8 cellular contexts compared by ENCODE assay signal in genomic region chr2:239280296-239281017, GRCh38.
DNase-seq lines count a peak whose midpoint lies in the region; ATAC-seq and TF ChIP-seq lines count a peak whose summit lies in the region.
"Not testable (repeated sequence)": the region's sequence is repeated elsewhere in the genome, so short reads cannot be mapped to it uniquely, and the experiment has no call there.

No MANE protein-coding gene starts in this region.

- peak overlapping the region; percentile 88 for H4K91ac ChIP-seq in IMR-90 (ENCODE audit: insufficient read depth, low read depth, low read length)

- peak overlapping the region; percentile 38 to 76 for H4K8ac ChIP-seq in IMR-90 (ENCODE audit: low read depth in 2 of 2, low read length in 2 of 2)

- TF ChIP-seq CTCF in CD14-positive monocyte (IDR thresholded peaks at IDR 0.05); IMR-90 (conservative IDR thresholded peaks at IDR 0.05; ENCODE audit: low read depth, low read length); RWPE1 (conservative IDR thresholded peaks at IDR 0.05; ENCODE audit: low read depth); coronary artery (IDR thresholded peaks at IDR 0.05); right atrium auricular region (IDR thresholded peaks at IDR 0.05): not testable (repeated sequence)

- peak overlapping the region; percentile 96 for H2BK20ac ChIP-seq in IMR-90 (ENCODE audit: low read depth, low read length)

- peaks cover 5 to 23% of the 10 kb centered on the region in 2 donors for H3K36me3 Mint-ChIP-seq in CD14-positive monocyte

- peak overlapping the region; percentile 65; the same call in 1 of the 2 replicates for H3K23ac ChIP-seq in IMR-90 (ENCODE audit: low read depth, low read length)

- peak; percentile 66 for DNase-seq in CD14-positive monocyte (ENCODE audit: low spot score)
- DNase-seq in IMR-90, result peak; percentile 84
- peak; percentile 74 for DNase-seq in RWPE1 (ENCODE audit: low spot score)
- peak; percentile 32 for DNase-seq in activated T-cell treated with anti-CD3 and anti-CD28 coated beads, Interleukin-2, amount 50 U/mL, for 1 hour
- DNase-seq in coronary artery (ENCODE audit: low spot score), result peak; percentile 71
- DNase-seq in right atrium auricular region (ENCODE audit: low spot score), result not testable (repeated sequence)

- peak; percentile 70 for ATAC-seq in IMR-90 (ENCODE audit: low read depth)

- H3K36me3 ChIP-seq in IMR-90 (ENCODE audit: control insufficient read depth, insufficient read depth, low read length); right atrium auricular region; rectal smooth muscle tissue (ENCODE audit: control insufficient read depth, insufficient read depth, low read length); thymus (ENCODE audit: control insufficient read depth, insufficient read depth): not testable (repeated sequence)

- in situ Hi-C loops in IMR-90 (cut with MboI; ENCODE audit: low sequenced_read_pairs), result not testable (repeated sequence)

- not testable (repeated sequence) for H4K20me1 ChIP-seq in IMR-90 (ENCODE audit: insufficient read depth, low read length)

- H3K79me1 ChIP-seq in IMR-90 (ENCODE audit: low read depth in 1 of 2, low read length in 2 of 2), result peaks cover 38 to 89% of the 10 kb centered on the region in 2 experiments

- dilution Hi-C loops in IMR-90 (cut with HindIII; ENCODE audit: low sequenced_read_pairs, unreplicated experiment), result not testable (repeated sequence)

- H3K14ac ChIP-seq in IMR-90 (replicated peaks; ENCODE audit: low read depth, low read length), result peak overlapping the region; percentile 33

- H2AK9ac ChIP-seq in IMR-90 (replicated peaks; ENCODE audit: low read depth, low read length, poor library complexity), result peak overlapping the region; percentile 8

- H3K4me2 ChIP-seq in IMR-90 (ENCODE audit: low read depth, low read length), result 0 out of 2 replicates have a peak overlapping the region, but pooled peaks have one; percentile 17

- H3K27me3 Mint-ChIP-seq in CD14-positive monocyte (ENCODE audit: low read depth in 3 of 3), result not testable (repeated sequence)

- TF ChIP-seq RAD21 in IMR-90 (IDR thresholded peaks at IDR 0.05; ENCODE audit: low read length), result not testable (repeated sequence)

- intact Hi-C loops in CD14-positive monocyte (cut with micrococcal nuclease); IMR-90 (cut with micrococcal nuclease): not testable (repeated sequence)

- TF ChIP-seq POLR2A in IMR-90 (IDR thresholded peaks at IDR 0.05; ENCODE audit: low read depth, low read length), result not testable (repeated sequence)

- H3K27ac ChIP-seq in IMR-90 (ENCODE audit: insufficient read depth, low read length), result peak overlapping the region; percentile 83
- peak overlapping the region; percentile 76 for H3K27ac ChIP-seq in RWPE1
- not testable (repeated sequence) for H3K27ac ChIP-seq in coronary artery
- peak overlapping the region; percentile 35 to 58 for H3K27ac ChIP-seq in right atrium auricular region
- peak overlapping the region; percentile 46 for H3K27ac ChIP-seq in rectal smooth muscle tissue (ENCODE audit: low read depth, low read length)
- H3K27ac ChIP-seq in thymus (ENCODE audit: low read depth), result peak overlapping the region; percentile 33

- peak overlapping the region; percentile 89 for H3K4ac ChIP-seq in IMR-90 (ENCODE audit: low read depth, low read length)

- not testable (repeated sequence) for H3K9me3 Mint-ChIP-seq in CD14-positive monocyte

- peak overlapping the region; percentile 66 for H3K18ac ChIP-seq in IMR-90 (ENCODE audit: low read depth, low read length)

- H3K4me3 Mint-ChIP-seq in CD14-positive monocyte, result not testable (repeated sequence)

- H3K9me1 ChIP-seq in IMR-90 (ENCODE audit: insufficient read depth, low read length), result peaks cover 25% of the 10 kb centered on the region

- H3K56ac ChIP-seq in IMR-90 (ENCODE audit: extremely low read depth, insufficient read depth, low read length), result peak overlapping the region; percentile 31; the same call in 1 of the 2 replicates

- H3K4me1 ChIP-seq in IMR-90 (ENCODE audit: control insufficient read depth, insufficient read depth, low read length) (peaks cover 42% of the 10 kb centered on the region), right atrium auricular region (peaks cover 0 to 53% of the 10 kb centered on the region in 2 donors), rectal smooth muscle tissue (ENCODE audit: control insufficient read depth, insufficient read depth, low read length) (peaks cover 50% of the 10 kb centered on the region), thymus (ENCODE audit: control insufficient read depth, insufficient read depth, low read length) (peaks cover 32% of the 10 kb centered on the region)

- not testable (repeated sequence) for H3K9me3 ChIP-seq in IMR-90 (ENCODE audit: control insufficient read depth, insufficient read depth, low read length); right atrium auricular region; thymus (ENCODE audit: control insufficient read depth)

- peak overlapping the region in 1 of 7 donors; percentile 53 for H3K27ac Mint-ChIP-seq in CD14-positive monocyte

- H4K5ac ChIP-seq in IMR-90 (ENCODE audit: low read depth, low read length), result peak overlapping the region; percentile 54

- 52% methylated on average over 11 of the region's 14 CpGs; no CpG with 5 or more reads in 1 of the 2 experiments for WGBS in IMR-90 (ENCODE audit: extremely low coverage in 2 of 2, insufficient read length in 1 of 2), 2 experiments
- WGBS in thymus, result 45% methylated on average over 14 of the region's 14 CpGs

- peak overlapping the region; percentile 80; the same call in 2 of the 3 replicates for H2BK15ac ChIP-seq in IMR-90 (ENCODE audit: low read depth, low read length)

- H3K27me3 ChIP-seq in IMR-90 (ENCODE audit: control insufficient read depth, insufficient read depth, low read length); right atrium auricular region; rectal smooth muscle tissue (ENCODE audit: control insufficient read depth, insufficient read depth, low read length); thymus (ENCODE audit: control insufficient read depth, insufficient read depth): not testable (repeated sequence)

- H2BK120ac ChIP-seq in IMR-90 (ENCODE audit: low read depth, low read length), result peak overlapping the region; percentile 81

- H3K4me3 ChIP-seq in IMR-90 (ENCODE audit: insufficient read depth, low read depth, low read length); coronary artery; right atrium auricular region; rectal smooth muscle tissue (ENCODE audit: low read length); thymus (ENCODE audit: low read length): not testable (repeated sequence)

- CTCF ChIA-PET in IMR-90 (lab: Yijun Ruan, JAX), result interaction anchor here (0.7 kb wide), 1 partner anchor 118 kb away, joined by 4 read pairs; no protein-coding TSS in a partner anchor
- CTCF ChIA-PET in RWPE1 (lab: Yijun Ruan, JAX), result not testable (repeated sequence)

- peak overlapping the region; percentile 36; the same call in 1 of the 2 replicates for H3K9ac ChIP-seq in IMR-90 (ENCODE audit: low read depth, low read length)
- H3K9ac ChIP-seq in rectal smooth muscle tissue (ENCODE audit: low read length), result not testable (repeated sequence)

- peak overlapping the region; percentile 26 for H2AFZ ChIP-seq in IMR-90 (replicated peaks; ENCODE audit: low read length, poor library complexity)

- H2BK5ac ChIP-seq in IMR-90 (ENCODE audit: low read depth, low read length, poor library complexity, severe bottlenecking), result peak overlapping the region; percentile 88

- H3K4me1 Mint-ChIP-seq in CD14-positive monocyte, result peaks cover 48% of the 10 kb centered on the region

- not testable (repeated sequence) for BruUV-seq in IMR-90 (replicated peaks; lab: Mats Ljungman, UMichigan)

- POLR2A ChIA-PET in IMR-90 (lab: Charles Lee; ENCODE audit: unreplicated experiment); RWPE1 (lab: Yijun Ruan, JAX; ENCODE audit: low non-redundant PET): not testable (repeated sequence)

- peak overlapping the region; percentile 90 for H2AK5ac ChIP-seq in IMR-90 (ENCODE audit: low read depth, low read length)

TF ChIP-seq in IMR-90, 13 proteins besides CTCF, POLR2A, EP300 and RAD21:
- TF ChIP-seq NFE2L2 (IDR thresholded peaks at IDR 0.05; ENCODE audit: low read depth, low read length), result peak; percentile 88
- peak; percentile 19; the same call in 1 of the 2 replicates for TF ChIP-seq CEBPB (IDR thresholded peaks at IDR 0.05; ENCODE audit: low read depth, low read length)
- peak; percentile 66 for TF ChIP-seq BHLHE40 (IDR thresholded peaks at IDR 0.05; ENCODE audit: low read depth, low read length)
- peak; percentile 11; the same call in 1 of the 2 replicates for TF ChIP-seq MAZ (IDR thresholded peaks at IDR 0.05; ENCODE audit: borderline replicate concordance, low read depth, low read length)
- TF ChIP-seq MXI1 (IDR thresholded peaks at IDR 0.05; ENCODE audit: borderline replicate concordance, low read depth, low read length), result peak; percentile 45; the same call in 1 of the 2 replicates
- TF ChIP-seq MAFK (IDR thresholded peaks at IDR 0.05; ENCODE audit: low read depth, low read length), result peak; percentile 61
- peak; percentile 91 for TF ChIP-seq FOS (IDR thresholded peaks at IDR 0.05; ENCODE audit: low read depth, low read length)
TF ChIP-seq in IMR-90: peak in this region for 7; not testable (repeated sequence) for 6.
